ENCODE assay signal across 39 cellular contexts in genomic region chr4:52789774-52790173, GRCh38. TPM values are rescaled to one million over a fixed set of nuclear protein-coding genes. Genes with fewer than 3 reads are reported as not detected.
"Had no signal": no experiment of that assay in that cellular context is flagged by ENCODE, and none has a peak within 500 bp of the region (broad histone marks: within the 10 kb centered on the region; RNA-seq: fewer than 3 reads in every experiment).

No MANE protein-coding gene starts in this region.

- H3K4me1 ChIP-seq: adrenal gland, ascending aorta, body of pancreas, breast epithelium had no signal

- FAIRE-seq: astrocyte, bronchial epithelial cell had no signal

- H3K27me3 Mint-ChIP-seq: activated naive CD4-positive, alpha-beta T cell treated with anti-CD3 and anti-CD28 coated beads, Interleukin-2, amount 10 ng/mL, durations not matched to agents 7 days and 5 days; activated naive CD4-positive, alpha-beta T cell treated with anti-CD3 and anti-CD28 coated beads, Interleukin-2, amount 50 U/mL, for 24 hours; activated naive CD8-positive, alpha-beta T cell treated with anti-CD3 and anti-CD28 coated beads for 36 hours; activated T-helper 17 cell treated with anti-CD3 and anti-CD28 coated beads, Interleukin-2, amount 50 U/mL, for 72 hours; central memory CD8-positive, alpha-beta T cell had no signal

- H3K4me3 ChIP-seq: adrenal gland, ascending aorta, body of pancreas, breast epithelium, cardiac muscle cell had no signal

- H3K36me3 Mint-ChIP-seq: activated naive CD4-positive, alpha-beta T cell treated with anti-CD3 and anti-CD28 coated beads, Interleukin-2, amount 10 ng/mL, durations not matched to agents 7 days and 5 days; activated naive CD4-positive, alpha-beta T cell treated with anti-CD3 and anti-CD28 coated beads, Interleukin-2, amount 50 U/mL, for 24 hours; activated naive CD4-positive, alpha-beta T cell treated with anti-CD3 and anti-CD28 coated beads, Interleukin-2, amount 50 U/mL, for 72 hours; activated naive CD8-positive, alpha-beta T cell; activated naive CD8-positive, alpha-beta T cell treated with anti-CD3 and anti-CD28 coated beads for 36 hours; activated naive CD8-positive, alpha-beta T cell treated with anti-CD3 and anti-CD28 coated beads, Interleukin-2, amount 10 ng/mL, durations not matched to agents 7 days and 5 days; brain had no signal

- H3K27ac Mint-ChIP-seq: activated naive CD4-positive, alpha-beta T cell treated with anti-CD3 and anti-CD28 coated beads for 36 hours; activated naive CD4-positive, alpha-beta T cell treated with anti-CD3 and anti-CD28 coated beads, Interleukin-2, amount 10 ng/mL, durations not matched to agents 7 days and 5 days; activated naive CD4-positive, alpha-beta T cell treated with anti-CD3 and anti-CD28 coated beads, Interleukin-2, amount 50 U/mL, for 24 hours; activated naive CD4-positive, alpha-beta T cell treated with anti-CD3 and anti-CD28 coated beads, Interleukin-2, amount 50 U/mL, for 72 hours; activated naive CD8-positive, alpha-beta T cell; activated naive CD8-positive, alpha-beta T cell treated with anti-CD3 and anti-CD28 coated beads for 36 hours; activated naive CD8-positive, alpha-beta T cell treated with anti-CD3 and anti-CD28 coated beads, Interleukin-2, amount 10 ng/mL, durations not matched to agents 7 days and 5 days; activated naive CD8-positive, alpha-beta T cell treated with anti-CD3 and anti-CD28 coated beads, Interleukin-2, amount 50 U/mL, for 24 hours; activated T-cell treated with anti-CD3 and anti-CD28 coated beads, Interleukin-2, amount 50 U/mL, for 24 hours; activated T-cell treated with anti-CD3 and anti-CD28 coated beads, Interleukin-2, amount 50 U/mL, for 72 hours; activated T-helper 1 cell treated with anti-CD3 and anti-CD28 coated beads, Interleukin-12 subunit alpha, Interleukin-12 subunit beta, Interleukin-2, Interleukin-4 antibody, amounts not matched to agents 30 ng/mL and 10 ng/mL and 1 ng/mL, durations not matched to agents 14 hours and 24 hours and 36 hours; activated T-helper 17 cell treated with anti-CD3 and anti-CD28 coated beads, Interleukin-2, amount 50 U/mL, for 72 hours; activated T-helper 2 cell treated with anti-CD3 and anti-CD28 coated beads, Interferon-gamma antibody, Interleukin-2, Interleukin-4, amounts not matched to agents 10 μg/mL and 5 μg/mL and 100 μg/mL, durations not matched to agents 14 hours and 24 hours and 36 hours; brain had no signal

- H3K27me3 ChIP-seq: adrenal gland, ascending aorta, body of pancreas, brain microvascular endothelial cell, breast epithelium, cardiac muscle cell had no signal

- DNase-seq: activated effector memory CD4-positive, alpha-beta T cell treated with anti-CD3 and anti-CD28 coated beads, Interleukin-2, amount 50 U/mL, for 16 hours; activated effector memory CD4-positive, alpha-beta T cell treated with Interleukin-2 at 50 U/mL for 16 hours; activated gamma-delta T cell; activated gamma-delta T cell treated with Interleukin-2 at 50 U/mL for 16 hours; activated naive CD4-positive, alpha-beta T cell; activated naive CD4-positive, alpha-beta T cell treated with anti-CD3 and anti-CD28 coated beads for 36 hours; activated naive CD4-positive, alpha-beta T cell treated with anti-CD3 and anti-CD28 coated beads, Interleukin-2, amount 10 ng/mL, durations not matched to agents 7 days and 5 days; activated naive CD4-positive, alpha-beta T cell treated with anti-CD3 and anti-CD28 coated beads, Interleukin-2, amount 50 U/mL, for 16 hours; activated naive CD4-positive, alpha-beta T cell treated with Interleukin-2 at 50 U/mL for 16 hours; activated naive CD8-positive, alpha-beta T cell treated with anti-CD3 and anti-CD28 coated beads for 36 hours; activated naive CD8-positive, alpha-beta T cell treated with anti-CD3 and anti-CD28 coated beads, Interleukin-2, amount 10 ng/mL, durations not matched to agents 7 days and 5 days; activated naive CD8-positive, alpha-beta T cell treated with anti-CD3 and anti-CD28 coated beads, Interleukin-2, amount 50 U/mL, for 24 hours; activated T-cell treated with anti-CD3 and anti-CD28 coated beads, Interleukin-2, amount 50 U/mL, for 1 hour; activated T-cell treated with anti-CD3 and anti-CD28 coated beads, Interleukin-2, amount 50 U/mL, for 24 hours; activated T-cell treated with anti-CD3 and anti-CD28 coated beads, Interleukin-2, amount 50 U/mL, for 4 hours; activated T-cell treated with anti-CD3 and anti-CD28 coated beads, Interleukin-2, amount 50 U/mL, for 48 hours; activated T-cell treated with anti-CD3 and anti-CD28 coated beads, Interleukin-2, amount 50 U/mL, for 72 hours; adrenal gland; amniotic stem cell; amygdala; anterior cingulate cortex; aorta; body of pancreas; brain microvascular endothelial cell; central memory CD4-positive, alpha-beta T cell; cerebellar nuclear complex had no signal

- ATAC-seq: activated naive CD4-positive, alpha-beta T cell treated with anti-CD3 and anti-CD28 coated beads, Interleukin-2, amount 50 U/mL, for 72 hours; activated naive CD8-positive, alpha-beta T cell treated with anti-CD3 and anti-CD28 coated beads, Interleukin-2, amount 50 U/mL, for 24 hours; activated T-cell treated with anti-CD3 and anti-CD28 coated beads, Interleukin-2, amount 50 U/mL, for 4 hours; activated T-cell treated with anti-CD3 and anti-CD28 coated beads, Interleukin-2, amount 50 U/mL, for 72 hours; activated T-helper 17 cell treated with anti-CD3 and anti-CD28 coated beads, Interleukin-2, amount 50 U/mL, for 72 hours; body of pancreas had no signal

- H3K9me3 Mint-ChIP-seq: activated naive CD4-positive, alpha-beta T cell treated with anti-CD3 and anti-CD28 coated beads for 36 hours; activated naive CD4-positive, alpha-beta T cell treated with anti-CD3 and anti-CD28 coated beads, Interleukin-2, amount 10 ng/mL, durations not matched to agents 7 days and 5 days; activated naive CD4-positive, alpha-beta T cell treated with anti-CD3 and anti-CD28 coated beads, Interleukin-2, amount 50 U/mL, for 24 hours; activated naive CD4-positive, alpha-beta T cell treated with anti-CD3 and anti-CD28 coated beads, Interleukin-2, amount 50 U/mL, for 72 hours; activated naive CD8-positive, alpha-beta T cell treated with anti-CD3 and anti-CD28 coated beads for 36 hours; activated naive CD8-positive, alpha-beta T cell treated with anti-CD3 and anti-CD28 coated beads, Interleukin-2, amount 50 U/mL, for 24 hours; activated T-cell treated with anti-CD3 and anti-CD28 coated beads, Interleukin-2, amount 50 U/mL, for 24 hours; activated T-cell treated with anti-CD3 and anti-CD28 coated beads, Interleukin-2, amount 50 U/mL, for 4 hours; activated T-cell treated with anti-CD3 and anti-CD28 coated beads, Interleukin-2, amount 50 U/mL, for 72 hours; activated T-helper 1 cell treated with anti-CD3 and anti-CD28 coated beads, Interleukin-12 subunit alpha, Interleukin-12 subunit beta, Interleukin-2, Interleukin-4 antibody, amounts not matched to agents 30 ng/mL and 10 ng/mL and 1 ng/mL, durations not matched to agents 14 hours and 24 hours and 36 hours; activated T-helper 17 cell treated with anti-CD3 and anti-CD28 coated beads, Interleukin-2, amount 50 U/mL, for 72 hours; activated T-helper 2 cell treated with anti-CD3 and anti-CD28 coated beads, Interferon-gamma antibody, Interleukin-2, Interleukin-4, amounts not matched to agents 10 μg/mL and 5 μg/mL and 100 μg/mL, durations not matched to agents 14 hours and 24 hours and 36 hours; central memory CD8-positive, alpha-beta T cell had no signal

- H3K36me3 ChIP-seq: adrenal gland, ascending aorta, brain microvascular endothelial cell, breast epithelium, cardiac muscle cell had no signal

- H3K27ac ChIP-seq: adrenal gland, ascending aorta, body of pancreas, brain microvascular endothelial cell, breast epithelium, cardiac muscle cell had no signal

- H3K4me3 Mint-ChIP-seq: activated naive CD4-positive, alpha-beta T cell treated with anti-CD3 and anti-CD28 coated beads for 36 hours; activated naive CD4-positive, alpha-beta T cell treated with anti-CD3 and anti-CD28 coated beads, Interleukin-2, amount 10 ng/mL, durations not matched to agents 7 days and 5 days; activated naive CD4-positive, alpha-beta T cell treated with anti-CD3 and anti-CD28 coated beads, Interleukin-2, amount 50 U/mL, for 24 hours; activated naive CD8-positive, alpha-beta T cell; activated naive CD8-positive, alpha-beta T cell treated with anti-CD3 and anti-CD28 coated beads for 36 hours; activated naive CD8-positive, alpha-beta T cell treated with anti-CD3 and anti-CD28 coated beads, Interleukin-2, amount 10 ng/mL, durations not matched to agents 7 days and 5 days; activated naive CD8-positive, alpha-beta T cell treated with anti-CD3 and anti-CD28 coated beads, Interleukin-2, amount 50 U/mL, for 24 hours; activated T-cell treated with anti-CD3 and anti-CD28 coated beads, Interleukin-2, amount 50 U/mL, for 24 hours; activated T-cell treated with anti-CD3 and anti-CD28 coated beads, Interleukin-2, amount 50 U/mL, for 4 hours; activated T-cell treated with anti-CD3 and anti-CD28 coated beads, Interleukin-2, amount 50 U/mL, for 72 hours; activated T-helper 1 cell treated with anti-CD3 and anti-CD28 coated beads, Interleukin-12 subunit alpha, Interleukin-12 subunit beta, Interleukin-2, Interleukin-4 antibody, amounts not matched to agents 30 ng/mL and 10 ng/mL and 1 ng/mL, durations not matched to agents 14 hours and 24 hours and 36 hours; activated T-helper 17 cell treated with anti-CD3 and anti-CD28 coated beads, Interleukin-2, amount 50 U/mL, for 72 hours; brain; central memory CD8-positive, alpha-beta T cell had no signal

- H3K4me1 Mint-ChIP-seq: activated naive CD4-positive, alpha-beta T cell treated with anti-CD3 and anti-CD28 coated beads, Interleukin-2, amount 10 ng/mL, durations not matched to agents 7 days and 5 days; activated naive CD4-positive, alpha-beta T cell treated with anti-CD3 and anti-CD28 coated beads, Interleukin-2, amount 50 U/mL, for 24 hours; activated naive CD8-positive, alpha-beta T cell treated with anti-CD3 and anti-CD28 coated beads for 36 hours; activated naive CD8-positive, alpha-beta T cell treated with anti-CD3 and anti-CD28 coated beads, Interleukin-2, amount 10 ng/mL, durations not matched to agents 7 days and 5 days; activated naive CD8-positive, alpha-beta T cell treated with anti-CD3 and anti-CD28 coated beads, Interleukin-2, amount 50 U/mL, for 24 hours; activated T-helper 17 cell treated with anti-CD3 and anti-CD28 coated beads, Interleukin-2, amount 50 U/mL, for 72 hours; brain; central memory CD8-positive, alpha-beta T cell had no signal

- H3K9me3 ChIP-seq: adrenal gland, ascending aorta, body of pancreas, breast epithelium had no signal

RNA-seq across cellular contexts. Expression of gene ERVMER34-1, which starts 38.5 kb away (rescaled TPM):
- total RNA-seq: activated naive CD8-positive, alpha-beta T cell treated with anti-CD3 and anti-CD28 coated beads, Interleukin-2, amount 10 ng/mL, durations not matched to agents 7 days and 5 days; activated T-helper 2 cell treated with anti-CD3 and anti-CD28 coated beads, Interferon-gamma antibody, Interleukin-2, Interleukin-4, amounts not matched to agents 10 μg/mL and 5 μg/mL and 100 μg/mL, durations not matched to agents 14 hours and 24 hours and 36 hours; ascending aorta had no signal
- polyA plus RNA-seq: aorta had no signal
